ENCODE assay signal across 8 cellular contexts in the genomic region with DNA sequence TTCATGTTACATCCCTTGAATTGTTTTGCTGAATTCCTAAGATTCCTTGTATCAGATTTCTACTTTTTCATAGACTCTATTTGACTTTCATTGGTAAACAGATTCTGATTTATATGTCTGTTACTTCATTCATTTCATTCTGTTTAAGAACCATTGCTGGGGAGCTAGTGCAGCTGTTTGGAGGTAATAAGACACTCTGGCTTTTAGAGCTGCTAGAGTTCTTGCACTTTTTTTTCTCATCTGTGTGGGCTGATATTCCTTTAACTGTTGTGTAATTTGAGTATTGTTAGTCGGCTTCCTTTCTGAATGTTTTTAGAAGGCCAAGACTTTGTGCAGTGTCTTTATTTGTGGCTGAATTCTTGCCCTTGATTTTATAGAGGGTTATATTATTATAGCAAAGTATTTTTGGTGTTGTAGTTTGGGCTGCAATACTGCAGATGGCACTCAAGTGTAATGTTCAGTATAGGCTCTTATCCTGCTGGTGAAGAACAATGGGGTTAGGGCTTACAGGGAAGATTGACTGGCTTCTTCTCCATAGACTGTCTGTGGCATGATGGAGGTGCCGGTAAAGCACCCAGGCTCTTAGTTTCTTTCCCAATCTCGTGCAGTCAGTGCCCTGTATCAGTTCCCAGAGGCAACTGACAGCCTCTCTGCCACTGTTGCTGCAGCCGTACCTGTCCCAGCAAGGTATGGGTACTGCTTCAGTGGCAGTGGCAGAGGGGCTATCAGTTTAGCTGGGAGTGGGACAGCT.
DNase-seq lines count a peak whose midpoint lies in the region; ATAC-seq, FAIRE-seq and TF ChIP-seq lines count a peak whose summit lies in the region.

No MANE protein-coding gene starts in this region.

- intact Hi-C loops in uterus (cut with DNase I; ENCODE audit: low total_unique reads), result no loop called here

- H3K27me3 ChIP-seq in hepatocyte (no peaks in the 10 kb centered on the region), uterus (no peaks in the 10 kb centered on the region)

- WGBS in hepatocyte (ENCODE audit: low lambda C conversion rate, missing lambda C conversion rate), result 56% methylated on average over 4 of the region's 4 CpGs

- H3K4me3 ChIP-seq in hepatocyte, result no peak overlapping the region
- H3K4me3 ChIP-seq in uterus, result no peak overlapping the region

- H3K9me3 ChIP-seq in hepatocyte (ENCODE audit: low read depth) (no peaks in the 10 kb centered on the region), uterus (peaks cover 0 to 4% of the 10 kb centered on the region in 2 donors)

- no peaks in the 10 kb centered on the region for H3K36me3 ChIP-seq in hepatocyte (replicated peaks; ENCODE audit: insufficient read depth, low read depth)
- no peaks in the 10 kb centered on the region for H3K36me3 ChIP-seq in uterus

- ATAC-seq in GM19463 (IDR thresholded peaks at IDR 0.05; ENCODE audit: unreplicated experiment), result peak; percentile 91
- ATAC-seq in HG03521 (IDR thresholded peaks at IDR 0.05; ENCODE audit: unreplicated experiment), result peak; percentile 86

- H3K4me2 ChIP-seq in hepatocyte, result no peak overlapping the region

- H3K9me2 ChIP-seq in hepatocyte (replicated peaks; ENCODE audit: insufficient read depth), result no peaks in the 10 kb centered on the region

- H2AFZ ChIP-seq in hepatocyte, result no peak overlapping the region

- FAIRE-seq in RCC 7860 (lab: Jason Lieb, UNC), result no peak

- H3K27ac ChIP-seq in hepatocyte (no peak overlapping the region), uterus (no peak overlapping the region)

- no peaks in the 10 kb centered on the region for H3K79me2 ChIP-seq in hepatocyte

- TF ChIP-seq POLR2A in uterus (IDR thresholded peaks at IDR 0.05), result no peak

- H4K20me1 ChIP-seq in hepatocyte (ENCODE audit: insufficient read depth, poor library complexity, severe bottlenecking), result no peaks in the 10 kb centered on the region

- TF ChIP-seq CTCF in hepatocyte (IDR thresholded peaks at IDR 0.05; ENCODE audit: poor library complexity) (peak; percentile 16), uterus (IDR thresholded peaks at IDR 0.05) (no peak)

- H3K4me1 ChIP-seq in hepatocyte (ENCODE audit: insufficient read depth), result no peaks in the 10 kb centered on the region
- H3K4me1 ChIP-seq in uterus, result no peaks in the 10 kb centered on the region

- peak; percentile 48 for DNase-seq in D341Med (ENCODE audit: low spot score)
- peak; percentile 45 for DNase-seq in RCC 7860 (ENCODE audit: low spot score)
- no peak for DNase-seq in hepatocyte (ENCODE audit: low spot score)
- no peak for DNase-seq in activated naive CD4-positive, alpha-beta T cell (lab: John Stamatoyannopoulos, UW)
- no peak for DNase-seq in activated CD4-positive, alpha-beta T cell treated with anti-CD3 and anti-CD28 coated beads, Interleukin-2, amount 50 U/mL, for 48 hours
- no peak for DNase-seq in uterus

Comparison
In these comparisons a context has a peak if more than half of its experiments do, and no peak if none do; other contexts are left out.
1. DNase-seq: peak in D341Med (single experiment) and RCC 7860 (single experiment); none in hepatocyte (single experiment), activated naive CD4-positive, alpha-beta T cell (0 of 4), activated CD4-positive, alpha-beta T cell treated with anti-CD3 and anti-CD28 coated beads, Interleukin-2, amount 50 U/mL, for 48 hours (0 of 2) and uterus (0 of 2).